ENCODE assay signal across 30 cellular contexts in genomic region chrX:69066966-69067525, GRCh38.
DNase-seq lines count a peak whose midpoint lies in the region; ATAC-seq, FAIRE-seq and TF ChIP-seq lines count a peak whose summit lies in the region.
"Had no signal": no experiment of that assay in that cellular context is flagged by ENCODE, and none has a peak within 500 bp of the region (broad histone marks: within the 10 kb centered on the region; RNA-seq: fewer than 3 reads in every experiment).

No MANE protein-coding gene starts in this region.

- H3K4me2 ChIP-seq in astrocyte (ENCODE audit: low read length) = no peak overlapping the region

- FAIRE-seq in astrocyte (lab: Jason Lieb, UNC) = peak; percentile 73
- FAIRE-seq: D721Med, endothelial cell of umbilical vein, TTC549 had no signal

- H3K36me3 Mint-ChIP-seq in astrocyte (ENCODE audit: low read depth, unreplicated experiment) = no peaks in the 10 kb centered on the region
- H3K36me3 Mint-ChIP-seq in CD4-positive, alpha-beta T cell (ENCODE audit: low read depth) = no peaks in the 10 kb centered on the region
- H3K36me3 Mint-ChIP-seq: activated naive CD8-positive, alpha-beta T cell; CD14-positive monocyte; stimulated activated naive B cell treated with anti-CD40 and anti-IgM and Interleukin-4, amounts not matched to agents 10 μg/mL and 1 μg/mL and 100 μg/mL, for 72 hours had no signal

- TF ChIP-seq POLR2A in stomach (IDR thresholded peaks at IDR 0.05) (no peak), erythroblast (IDR thresholded peaks at IDR 0.05; ENCODE audit: low read length) (no peak)

- peaks cover 16% of the 10 kb centered on the region for H3K4me1 Mint-ChIP-seq in astrocyte (ENCODE audit: low read depth, unreplicated experiment)
- no peaks in the 10 kb centered on the region for H3K4me1 Mint-ChIP-seq in CD4-positive, alpha-beta T cell (ENCODE audit: low read depth)
- H3K4me1 Mint-ChIP-seq: CD14-positive monocyte; stimulated activated naive B cell treated with anti-CD40 and anti-IgM and Interleukin-4, amounts not matched to agents 10 μg/mL and 1 μg/mL and 100 μg/mL, for 72 hours had no signal

- H3K79me2 ChIP-seq in astrocyte (ENCODE audit: insufficient read depth, low read length) = no peaks in the 10 kb centered on the region

- ATAC-seq in omental fat pad (ENCODE audit: low FRiP score) = no peak
- no peak for ATAC-seq in CD4-positive, alpha-beta T cell (ENCODE audit: poor library complexity)
- ATAC-seq: activated CD8-positive, alpha-beta T cell treated with anti-CD3 and anti-CD28 coated beads for 36 hours; stimulated activated naive B cell treated with anti-CD40 and anti-IgM and Interleukin-4, amounts not matched to agents 10 μg/mL and 1 μg/mL and 100 μg/mL, for 72 hours had no signal

- no peaks in the 10 kb centered on the region for H3K36me3 ChIP-seq in astrocyte (ENCODE audit: insufficient read depth, low read length)
- H3K36me3 ChIP-seq in stomach = no peaks in the 10 kb centered on the region
- H3K36me3 ChIP-seq: MG63, neutrophil, SJSA1, suprapubic skin, vagina had no signal

- H3K9me3 ChIP-seq in astrocyte (ENCODE audit: insufficient read depth, low read depth, low read length) = no peaks in the 10 kb centered on the region
- H3K9me3 ChIP-seq in stomach = peaks cover 0 to 14% (median 3%) of the 10 kb centered on the region in 4 donors
- H3K9me3 ChIP-seq in CD4-positive, alpha-beta T cell (ENCODE audit: control insufficient read depth, low read length) = no peaks in the 10 kb centered on the region
- H3K9me3 ChIP-seq: MG63, neutrophil, SJSA1, suprapubic skin, vagina had no signal

- DNase-seq in astrocyte (ENCODE audit: low read depth) (peak; percentile 37), hepatic stellate cell (ENCODE audit: low spot score) (peak; percentile 39), omental fat pad (ENCODE audit: low spot score) (peak; percentile 6), stomach (peak; percentile 3), NCI-H524 treated with DMSO at 0.1 percent for 48 hours (lab: John Stamatoyannopoulos, UW) (no peak), GM19238 (ENCODE audit: insufficient read length, low spot score) (no peak), erythroblast (lab: John Stamatoyannopoulos, UW) (no peak)
- no peak for DNase-seq in CD4-positive, alpha-beta T cell
- DNase-seq: activated CD4-positive, CD25-positive, alpha-beta regulatory T cell treated with anti-CD3 and anti-CD28 coated beads, Interleukin-2, amount 50 U/mL, for 72 hours; activated CD8-positive, alpha-beta T cell treated with anti-CD3 and anti-CD28 coated beads for 36 hours; activated effector memory CD4-positive, alpha-beta T cell treated with Interleukin-2 at 50 U/mL for 16 hours; KG1; MG63; NCI-H1417; NCI-H2029 treated with DMSO at 0.1 percent for 48 hours; NCI-H345; NCI-H82; RPMI8226; stimulated activated naive B cell treated with anti-CD40 and anti-IgM and Interleukin-4, amounts not matched to agents 10 μg/mL and 1 μg/mL and 100 μg/mL, for 72 hours had no signal

- POLR2A ChIA-PET in CD4-positive, alpha-beta T cell (lab: Charles Lee) = no interaction called here

- H4K20me1 ChIP-seq in astrocyte (ENCODE audit: insufficient read depth, low read length) = no peaks in the 10 kb centered on the region

- WGBS in stomach, 5 donors = 64 to 98% (median 77%) methylated on average over 3 to 4 of the region's 4 CpGs

- H3K9ac ChIP-seq in astrocyte (ENCODE audit: low read length) = no peak overlapping the region

- H3K27ac Mint-ChIP-seq in astrocyte (ENCODE audit: unreplicated experiment) = peak overlapping the region; percentile 58
- no peak overlapping the region for H3K27ac Mint-ChIP-seq in CD4-positive, alpha-beta T cell
- H3K27ac Mint-ChIP-seq: activated CD8-positive, alpha-beta T cell treated with anti-CD3 and anti-CD28 coated beads for 36 hours; activated naive CD8-positive, alpha-beta T cell; CD14-positive monocyte; stimulated activated naive B cell treated with anti-CD40 and anti-IgM and Interleukin-4, amounts not matched to agents 10 μg/mL and 1 μg/mL and 100 μg/mL, for 72 hours; T-helper 1 cell treated with Interleukin-12 subunit alpha and Interleukin-12 subunit beta and Interleukin-4 antibody, amounts not matched to agents 30 μg/mL and 1 μg/mL, for 36 hours had no signal

- no peaks in the 10 kb centered on the region for H3K27me3 Mint-ChIP-seq in astrocyte (ENCODE audit: low read depth, unreplicated experiment)
- no peaks in the 10 kb centered on the region for H3K27me3 Mint-ChIP-seq in CD4-positive, alpha-beta T cell
- H3K27me3 Mint-ChIP-seq: activated CD8-positive, alpha-beta T cell treated with anti-CD3 and anti-CD28 coated beads for 36 hours; activated naive CD8-positive, alpha-beta T cell had no signal

- H3K4me3 Mint-ChIP-seq in astrocyte (ENCODE audit: unreplicated experiment) = no peak overlapping the region
- H3K4me3 Mint-ChIP-seq in CD4-positive, alpha-beta T cell = no peak overlapping the region
- H3K4me3 Mint-ChIP-seq: activated CD8-positive, alpha-beta T cell treated with anti-CD3 and anti-CD28 coated beads for 36 hours; activated naive CD8-positive, alpha-beta T cell; CD14-positive monocyte; stimulated activated naive B cell treated with anti-CD40 and anti-IgM and Interleukin-4, amounts not matched to agents 10 μg/mL and 1 μg/mL and 100 μg/mL, for 72 hours; T-helper 1 cell treated with Interleukin-12 subunit alpha and Interleukin-12 subunit beta and Interleukin-4 antibody, amounts not matched to agents 30 μg/mL and 1 μg/mL, for 36 hours had no signal

- H3K4me3 ChIP-seq in astrocyte (ENCODE audit: insufficient read depth, low read depth, low read length) (no peak overlapping the region), stomach (no peak overlapping the region)
- H3K4me3 ChIP-seq: lung, MG63, SJSA1, suprapubic skin, vagina had no signal

- TF ChIP-seq EP300 in stomach (IDR thresholded peaks at IDR 0.05) = no peak

- H2AFZ ChIP-seq in astrocyte (ENCODE audit: low read depth, low read length) = no peak overlapping the region

- no peaks in the 10 kb centered on the region for H3K4me1 ChIP-seq in astrocyte (ENCODE audit: insufficient read depth, low read length)
- H3K4me1 ChIP-seq in stomach = peaks cover 0 to 3% (median 0%) of the 10 kb centered on the region in 4 donors
- H3K4me1 ChIP-seq: SJSA1, suprapubic skin, vagina had no signal

- H3K27me3 ChIP-seq in astrocyte (ENCODE audit: insufficient read depth, low read length) (no peaks in the 10 kb centered on the region), stomach (peaks cover 0 to 22% (median 0%) of the 10 kb centered on the region in 3 donors)
- H3K27me3 ChIP-seq in CD4-positive, alpha-beta T cell (ENCODE audit: control insufficient read depth, insufficient read depth, low read length) = no peaks in the 10 kb centered on the region
- H3K27me3 ChIP-seq: MG63, neutrophil, SJSA1, suprapubic skin, vagina had no signal

- no peaks in the 10 kb centered on the region for H3K9me3 Mint-ChIP-seq in astrocyte (ENCODE audit: unreplicated experiment)
- no peaks in the 10 kb centered on the region for H3K9me3 Mint-ChIP-seq in CD4-positive, alpha-beta T cell
- H3K9me3 Mint-ChIP-seq: activated CD8-positive, alpha-beta T cell treated with anti-CD3 and anti-CD28 coated beads for 36 hours; T-helper 1 cell treated with Interleukin-12 subunit alpha and Interleukin-12 subunit beta and Interleukin-4 antibody, amounts not matched to agents 30 μg/mL and 1 μg/mL, for 36 hours had no signal

- TF ChIP-seq CTCF in astrocyte (IDR thresholded peaks at IDR 0.05; ENCODE audit: insufficient read depth, low read depth, low read length) (no peak), omental fat pad (IDR thresholded peaks at IDR 0.05) (no peak), stomach (IDR thresholded peaks at IDR 0.05) (no peak)
- no peak for TF ChIP-seq CTCF in CD4-positive, alpha-beta T cell (IDR thresholded peaks at IDR 0.05)

- H3K27ac ChIP-seq in astrocyte (ENCODE audit: low read depth, low read length) (no peak overlapping the region), stomach (no peak overlapping the region)
- H3K27ac ChIP-seq in CD4-positive, alpha-beta T cell (ENCODE audit: low read depth, low read length) = no peak overlapping the region
- H3K27ac ChIP-seq: neutrophil, SJSA1, suprapubic skin, vagina had no signal

- CTCF ChIA-PET in CD4-positive, alpha-beta T cell (lab: Charles Lee) = no interaction called here

- intact Hi-C loops in stomach (cut with DNase I; ENCODE audit: low total_unique reads) = loop anchor here (10.0 kb wide), 1 partner anchor 158 kb away; no protein-coding TSS in a partner anchor
- intact Hi-C loops in CD4-positive, alpha-beta T cell (cut with DNase I, micrococcal nuclease) = no loop called here

Comparison
In these comparisons a context has a peak if more than half of its experiments do, and no peak if none do; other contexts are left out.
1. DNase-seq: peak in astrocyte (single experiment), hepatic stellate cell (single experiment), omental fat pad (single experiment) and stomach (single experiment); none in CD4-positive, alpha-beta T cell (0 of 10), NCI-H524 treated with DMSO at 0.1 percent for 48 hours (single experiment), GM19238 (single experiment) and erythroblast (0 of 2).